In the genomic region with DNA sequence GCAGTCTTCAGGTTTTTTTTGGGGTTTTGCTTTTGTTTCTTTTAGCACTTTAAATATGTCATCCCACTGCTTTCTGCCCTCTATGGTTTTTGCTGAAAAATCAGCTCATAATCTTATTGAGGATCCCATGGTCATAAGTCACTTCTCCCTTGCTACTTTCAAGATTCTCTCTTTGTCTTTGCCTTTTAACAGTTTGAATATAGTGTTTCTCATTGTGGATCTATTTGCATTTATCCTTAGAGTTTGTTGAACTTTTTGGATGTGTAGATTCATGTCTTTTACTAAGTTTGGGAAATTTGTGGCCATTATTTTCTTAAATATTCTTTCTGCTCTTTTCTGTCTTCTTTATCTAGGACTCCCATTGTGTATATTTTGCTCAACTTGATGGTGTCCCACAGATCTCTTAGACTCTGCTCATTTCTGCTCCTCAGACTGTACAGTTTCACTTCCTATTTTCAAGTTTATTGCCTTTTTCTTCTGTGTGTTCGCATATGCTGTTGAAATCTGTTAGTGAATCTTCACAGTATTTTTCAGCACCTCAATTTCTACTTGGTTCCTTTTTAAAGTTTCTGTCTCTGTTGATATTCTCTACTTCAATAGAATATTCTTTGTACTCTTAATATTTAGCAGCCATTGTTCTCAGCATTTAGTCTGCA, we compare ENCODE assay signal across 9 cellular contexts.
DNase-seq lines count a peak whose midpoint lies in the region; ATAC-seq, FAIRE-seq and TF ChIP-seq lines count a peak whose summit lies in the region.
"Had no signal": no experiment of that assay in that cellular context is flagged by ENCODE, and none has a peak within 500 bp of the region (broad histone marks: within the 10 kb centered on the region; RNA-seq: fewer than 3 reads in every experiment).

No MANE protein-coding gene starts in this region.

- POLR2A ChIA-PET in activated CD4-positive, alpha-beta memory T cell treated with anti-CD3 and anti-CD28 coated beads, Interleukin-2, amount 10 ng/mL, durations not matched to agents 7 days and 5 days (lab: Charles Lee) = no interaction called here
- POLR2A ChIA-PET in activated CD4-positive, alpha-beta memory T cell treated with anti-CD3 and anti-CD28 coated beads for 36 hours (lab: Charles Lee) = no interaction called here

- peak; percentile 70 for ATAC-seq in HG02763 (IDR thresholded peaks at IDR 0.05; ENCODE audit: unreplicated experiment)
- ATAC-seq in natural killer cell treated with Interleukin-12 subunit alpha and Interleukin-12 subunit beta and Interleukin-15 and Interleukin-18, amount 100 ng/mL, for 72 hours = no peak

- peaks cover 46% of the 10 kb centered on the region for H3K36me3 Mint-ChIP-seq in activated CD4-positive, alpha-beta memory T cell treated with anti-CD3 and anti-CD28 coated beads, Interleukin-2, amount 10 ng/mL, durations not matched to agents 7 days and 5 days (ENCODE audit: low read depth)
- peaks cover 12% of the 10 kb centered on the region for H3K36me3 Mint-ChIP-seq in activated CD4-positive, alpha-beta memory T cell treated with anti-CD3 and anti-CD28 coated beads for 36 hours
- H3K36me3 Mint-ChIP-seq in natural killer cell treated with Interleukin-12 subunit alpha and Interleukin-12 subunit beta and Interleukin-15 and Interleukin-18, amount 100 ng/mL, for 72 hours = peaks cover 9% of the 10 kb centered on the region
- no peaks in the 10 kb centered on the region for H3K36me3 Mint-ChIP-seq in endothelial cell (ENCODE audit: low read depth, unreplicated experiment)

- CTCF ChIA-PET in activated CD4-positive, alpha-beta memory T cell treated with anti-CD3 and anti-CD28 coated beads, Interleukin-2, amount 10 ng/mL, durations not matched to agents 7 days and 5 days (lab: Charles Lee) = interaction anchor here (0.6 to 1.5 kb wide), 4 partner anchors 8 to 609 kb away, joined by 3 to 5 read pairs (median 3); no protein-coding TSS in a partner anchor
- CTCF ChIA-PET in activated CD4-positive, alpha-beta memory T cell treated with anti-CD3 and anti-CD28 coated beads for 36 hours (lab: Charles Lee) = interaction anchor here (0.7 to 1.5 kb wide), 4 partner anchors 9 to 253 kb away, joined by 3 to 6 read pairs (median 3); no protein-coding TSS in a partner anchor

- intact Hi-C loops in activated CD4-positive, alpha-beta memory T cell treated with anti-CD3 and anti-CD28 coated beads for 36 hours (cut with micrococcal nuclease) = no loop called here
- intact Hi-C loops in posterior cingulate gyrus (cut with DNase I) = no loop called here

- DNase-seq in activated CD4-positive, alpha-beta memory T cell treated with anti-CD3 and anti-CD28 coated beads, Interleukin-2, amount 10 ng/mL, durations not matched to agents 7 days and 5 days = no peak
- no peak for DNase-seq in activated CD4-positive, alpha-beta memory T cell treated with anti-CD3 and anti-CD28 coated beads for 36 hours
- DNase-seq in NAMALWA (ENCODE audit: low spot score) (peak; percentile 89), endothelial cell (ENCODE audit: low spot score) (no peak), posterior cingulate gyrus (no peak), urothelium cell line (ENCODE audit: low spot score) (no peak)
- no peak for DNase-seq in natural killer cell treated with Interleukin-12 subunit alpha and Interleukin-12 subunit beta and Interleukin-15 and Interleukin-18, amount 100 ng/mL, for 72 hours (ENCODE audit: low spot score)
- DNase-seq: GM23248 had no signal

- TF ChIP-seq CTCF in endothelial cell (IDR thresholded peaks at IDR 0.05; ENCODE audit: unreplicated experiment) = no peak

- H3K27me3 Mint-ChIP-seq in activated CD4-positive, alpha-beta memory T cell treated with anti-CD3 and anti-CD28 coated beads, Interleukin-2, amount 10 ng/mL, durations not matched to agents 7 days and 5 days = no peaks in the 10 kb centered on the region
- no peaks in the 10 kb centered on the region for H3K27me3 Mint-ChIP-seq in activated CD4-positive, alpha-beta memory T cell treated with anti-CD3 and anti-CD28 coated beads for 36 hours
- no peaks in the 10 kb centered on the region for H3K27me3 Mint-ChIP-seq in natural killer cell treated with Interleukin-12 subunit alpha and Interleukin-12 subunit beta and Interleukin-15 and Interleukin-18, amount 100 ng/mL, for 72 hours
- no peaks in the 10 kb centered on the region for H3K27me3 Mint-ChIP-seq in endothelial cell (ENCODE audit: unreplicated experiment)

- H3K4me3 Mint-ChIP-seq in activated CD4-positive, alpha-beta memory T cell treated with anti-CD3 and anti-CD28 coated beads, Interleukin-2, amount 10 ng/mL, durations not matched to agents 7 days and 5 days = no peak overlapping the region
- H3K4me3 Mint-ChIP-seq in activated CD4-positive, alpha-beta memory T cell treated with anti-CD3 and anti-CD28 coated beads for 36 hours = no peak overlapping the region
- H3K4me3 Mint-ChIP-seq in natural killer cell treated with Interleukin-12 subunit alpha and Interleukin-12 subunit beta and Interleukin-15 and Interleukin-18, amount 100 ng/mL, for 72 hours = peak overlapping the region; percentile 1
- no peak overlapping the region for H3K4me3 Mint-ChIP-seq in endothelial cell (ENCODE audit: unreplicated experiment)

- no peak for FAIRE-seq in urothelium cell line (lab: Jason Lieb, UNC)

- peak overlapping the region; percentile 4 for H3K27ac Mint-ChIP-seq in activated CD4-positive, alpha-beta memory T cell treated with anti-CD3 and anti-CD28 coated beads, Interleukin-2, amount 10 ng/mL, durations not matched to agents 7 days and 5 days
- H3K27ac Mint-ChIP-seq in activated CD4-positive, alpha-beta memory T cell treated with anti-CD3 and anti-CD28 coated beads for 36 hours = no peak overlapping the region
- H3K27ac Mint-ChIP-seq in natural killer cell treated with Interleukin-12 subunit alpha and Interleukin-12 subunit beta and Interleukin-15 and Interleukin-18, amount 100 ng/mL, for 72 hours = peak overlapping the region; percentile 4 to 61
- no peak overlapping the region for H3K27ac Mint-ChIP-seq in endothelial cell (ENCODE audit: unreplicated experiment)

- peaks cover 5% of the 10 kb centered on the region for H3K9me3 Mint-ChIP-seq in activated CD4-positive, alpha-beta memory T cell treated with anti-CD3 and anti-CD28 coated beads, Interleukin-2, amount 10 ng/mL, durations not matched to agents 7 days and 5 days
- peaks cover 7% of the 10 kb centered on the region for H3K9me3 Mint-ChIP-seq in activated CD4-positive, alpha-beta memory T cell treated with anti-CD3 and anti-CD28 coated beads for 36 hours
- H3K9me3 Mint-ChIP-seq in natural killer cell treated with Interleukin-12 subunit alpha and Interleukin-12 subunit beta and Interleukin-15 and Interleukin-18, amount 100 ng/mL, for 72 hours = peaks cover 5% of the 10 kb centered on the region
- no peaks in the 10 kb centered on the region for H3K9me3 Mint-ChIP-seq in endothelial cell (ENCODE audit: unreplicated experiment)

- peaks cover 27% of the 10 kb centered on the region for H3K4me1 Mint-ChIP-seq in activated CD4-positive, alpha-beta memory T cell treated with anti-CD3 and anti-CD28 coated beads, Interleukin-2, amount 10 ng/mL, durations not matched to agents 7 days and 5 days
- H3K4me1 Mint-ChIP-seq in activated CD4-positive, alpha-beta memory T cell treated with anti-CD3 and anti-CD28 coated beads for 36 hours (ENCODE audit: low read depth) = peaks cover 47% of the 10 kb centered on the region
- H3K4me1 Mint-ChIP-seq in natural killer cell treated with Interleukin-12 subunit alpha and Interleukin-12 subunit beta and Interleukin-15 and Interleukin-18, amount 100 ng/mL, for 72 hours (ENCODE audit: low read depth in 2 of 2) = peaks cover 18 to 35% of the 10 kb centered on the region in 2 donors
- no peaks in the 10 kb centered on the region for H3K4me1 Mint-ChIP-seq in endothelial cell (ENCODE audit: unreplicated experiment)

Comparison
In these comparisons a context has a peak if more than half of its experiments do, and no peak if none do; other contexts are left out.
1. H3K27ac Mint-ChIP-seq: peak in activated CD4-positive, alpha-beta memory T cell treated with anti-CD3 and anti-CD28 coated beads, Interleukin-2, amount 10 ng/mL, durations not matched to agents 7 days and 5 days (single experiment) and natural killer cell treated with Interleukin-12 subunit alpha and Interleukin-12 subunit beta and Interleukin-15 and Interleukin-18, amount 100 ng/mL, for 72 hours (2 of 2); none in activated CD4-positive, alpha-beta memory T cell treated with anti-CD3 and anti-CD28 coated beads for 36 hours (single experiment) and endothelial cell (single experiment).